28 cellular contexts compared by ENCODE assay signal in the genomic region with DNA sequence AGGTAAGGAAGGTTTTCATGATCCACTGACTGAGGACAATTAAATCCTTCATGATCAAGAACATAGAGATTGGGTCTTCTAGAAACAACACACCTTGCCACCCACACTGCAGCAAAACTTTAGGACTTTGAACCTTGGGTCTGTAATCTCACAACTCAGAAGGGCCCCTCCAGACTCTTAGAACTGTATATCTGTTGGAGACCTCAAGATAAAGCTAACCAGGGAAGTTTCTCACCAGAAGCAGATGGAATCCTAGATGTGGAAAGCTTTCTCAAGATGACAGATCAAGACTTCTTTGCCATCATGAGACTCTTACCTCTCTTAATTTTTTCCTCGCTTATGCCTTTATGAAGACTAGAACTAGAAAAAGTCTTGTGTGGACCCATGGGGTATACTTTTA.
"Had no signal": no experiment of that assay in that cellular context is flagged by ENCODE, and none has a peak within 500 bp of the region (broad histone marks: within the 10 kb centered on the region; RNA-seq: fewer than 3 reads in every experiment).

No MANE protein-coding gene starts in this region.

- FAIRE-seq: endothelial cell of umbilical vein, kidney had no signal

- H3K27ac Mint-ChIP-seq: immature natural killer cell, mesothelial cell of epicardium, naive B cell had no signal

- H3K27me3 ChIP-seq: colonic mucosa, dorsolateral prefrontal cortex, esophagus squamous epithelium, gastrocnemius medialis, heart right ventricle, left lung had no signal

- H3K4me3 ChIP-seq: colonic mucosa, dorsolateral prefrontal cortex, esophagus squamous epithelium, gastrocnemius medialis, heart right ventricle, left lung, lower lobe of right lung, mucosa of descending colon had no signal

- H3K36me3 ChIP-seq: colonic mucosa, esophagus squamous epithelium, gastrocnemius medialis, heart right ventricle, left lung, lower lobe of right lung had no signal

- H3K4me3 Mint-ChIP-seq: immature natural killer cell, mesothelial cell of epicardium, naive B cell had no signal

- H3K27ac ChIP-seq: colonic mucosa, dorsolateral prefrontal cortex, esophagus squamous epithelium, gastrocnemius medialis, heart right ventricle, left lung, lower lobe of right lung had no signal

- H3K4me1 Mint-ChIP-seq: immature natural killer cell had no signal

- H3K9me3 Mint-ChIP-seq: immature natural killer cell had no signal

- H3K9me3 ChIP-seq: colonic mucosa, esophagus squamous epithelium, gastrocnemius medialis, heart right ventricle, left lung, lower lobe of right lung, mucosa of descending colon had no signal

- H3K27me3 Mint-ChIP-seq: naive B cell had no signal

- H3K36me3 Mint-ChIP-seq: immature natural killer cell, mesothelial cell of epicardium had no signal

- DNase-seq: colonic mucosa; cortex of kidney; dermis blood vessel endothelial cell; dorsolateral prefrontal cortex; effector CD4-positive, alpha-beta T cell; effector memory CD4-positive, alpha-beta T cell; esophagus squamous epithelium; foreskin fibroblast; foreskin melanocyte; gastrocnemius medialis; glutamatergic neuron; head of caudate nucleus; heart right ventricle; hypothalamus; immature natural killer cell; islet precursor cell; kidney; kidney glomerular epithelial cell; left cardiac atrium; left lung; left ventricle myocardium superior; lower lobe of right lung; mesenchymal stem cell; mucosa of descending colon; naive B cell had no signal

- ATAC-seq: esophagus mucosa, gastrocnemius medialis, heart right ventricle, left cardiac atrium, left lung, left ventricle myocardium superior, lower lobe of right lung, mucosa of descending colon had no signal
